8 cellular contexts compared by ENCODE assay signal in the genomic region with DNA sequence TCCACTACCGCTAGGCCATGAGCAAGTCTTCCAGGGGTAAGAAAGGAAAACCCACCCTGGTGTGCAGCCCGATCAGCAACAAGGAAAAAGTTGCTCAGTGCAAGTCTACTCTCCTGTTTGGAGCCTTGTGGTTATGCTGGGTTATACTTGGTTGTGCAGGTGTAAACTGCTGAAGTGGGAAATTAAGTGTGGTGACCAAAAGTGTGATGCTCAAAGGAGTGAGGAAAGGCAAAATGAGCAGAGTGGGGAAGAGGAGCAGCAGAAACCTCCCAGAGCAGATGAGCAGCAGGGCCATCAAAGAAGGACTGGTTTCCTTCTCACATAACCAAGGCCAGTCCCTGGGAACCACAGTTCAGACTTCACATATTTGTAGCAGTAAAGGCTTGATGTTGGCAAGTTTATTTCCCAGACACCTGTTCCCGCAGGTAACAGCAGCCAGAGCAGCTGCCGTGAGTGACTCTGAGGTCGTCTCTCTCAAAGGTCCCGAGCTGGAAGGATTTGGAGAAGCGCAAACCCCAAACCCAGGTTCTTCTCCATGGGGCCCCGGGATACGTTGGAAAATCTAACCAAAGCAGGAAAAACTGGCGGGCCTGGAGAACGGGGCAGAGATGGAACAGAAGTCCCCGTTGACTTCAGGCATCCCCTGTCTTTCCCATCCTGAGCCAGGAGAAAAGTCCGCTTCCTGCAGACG. TPM values are rescaled to one million over a fixed set of nuclear protein-coding genes. Genes with fewer than 3 reads are reported as not detected.
DNase-seq lines count a peak whose midpoint lies in the region; ATAC-seq and TF ChIP-seq lines count a peak whose summit lies in the region.

No MANE protein-coding gene starts in this region.

- peak overlapping the region; percentile 88 for H3K4me3 Mint-ChIP-seq in Caco-2 (ENCODE audit: unreplicated experiment)

- H3K9me2 ChIP-seq in MM.1S (replicated peaks; ENCODE audit: insufficient read depth, low read length), result no peaks in the 10 kb centered on the region

- CTCF ChIA-PET in Caco-2 (lab: Charles Lee), result interaction anchor here (0.9 to 2.6 kb wide), 2 partner anchors 24 to 37 kb away, joined by 4 to 12 read pairs; a partner anchor contains a TSS

- H4K20me1 ChIP-seq in MM.1S (ENCODE audit: insufficient read depth, low read length), result no peaks in the 10 kb centered on the region

- no peak overlapping the region for H2AFZ ChIP-seq in MM.1S (ENCODE audit: low read length)

- H3K36me3 ChIP-seq in Caco-2 (ENCODE audit: control insufficient read depth, insufficient read depth, low read length) (no peaks in the 10 kb centered on the region), MM.1S (replicated peaks; ENCODE audit: insufficient read depth, low read length) (no peaks in the 10 kb centered on the region), ovary (no peaks in the 10 kb centered on the region)

- no peaks in the 10 kb centered on the region for H3K79me2 ChIP-seq in MM.1S (ENCODE audit: low read length)

- no TSS peak for BruUV-seq in Caco-2 (replicated peaks; lab: Mats Ljungman, UMichigan)

- no peaks in the 10 kb centered on the region for H3K27me3 Mint-ChIP-seq in Caco-2 (ENCODE audit: insufficient read depth, unreplicated experiment)

- H3K9ac ChIP-seq in MM.1S (ENCODE audit: low read length), result no peak overlapping the region

- H3K9me3 Mint-ChIP-seq in Caco-2 (ENCODE audit: unreplicated experiment), result no peaks in the 10 kb centered on the region

- peak overlapping the region; percentile 78; the same call in 1 of the 2 replicates for H3K4me2 ChIP-seq in MM.1S (ENCODE audit: low read depth, low read length)

- H3K4me1 ChIP-seq in Caco-2 (peaks cover 24% of the 10 kb centered on the region), MM.1S (ENCODE audit: low read length) (no peaks in the 10 kb centered on the region), ovary (ENCODE audit: insufficient read depth) (peaks cover 3% of the 10 kb centered on the region)

- peak overlapping the region; percentile 81 for H3K27ac Mint-ChIP-seq in Caco-2 (ENCODE audit: unreplicated experiment)

- H3F3A ChIP-seq in MM.1S (ENCODE audit: insufficient read depth, low read length), result no peaks in the 10 kb centered on the region

- H3K36me3 Mint-ChIP-seq in Caco-2 (ENCODE audit: insufficient read depth, unreplicated experiment), result peaks cover 6% of the 10 kb centered on the region

- no peaks in the 10 kb centered on the region for H3K9me3 ChIP-seq in Caco-2
- no peaks in the 10 kb centered on the region for H3K9me3 ChIP-seq in MM.1S (replicated peaks; ENCODE audit: insufficient read depth, low read length)
- no peaks in the 10 kb centered on the region for H3K9me3 ChIP-seq in ovary

- intact Hi-C loops in Caco-2 (cut with micrococcal nuclease; ENCODE audit: unreplicated experiment) (no loop called here), ovary (cut with DNase I) (no loop called here)

- no peaks in the 10 kb centered on the region for H3K27me3 ChIP-seq in Caco-2 (replicated peaks; ENCODE audit: control insufficient read depth, insufficient read depth, low read length)
- H3K27me3 ChIP-seq in MM.1S (replicated peaks; ENCODE audit: insufficient read depth, low read length), result peaks cover 12% of the 10 kb centered on the region
- H3K27me3 ChIP-seq in ovary, result no peaks in the 10 kb centered on the region

- no peak for TF ChIP-seq POLR2A in ovary (IDR thresholded peaks at IDR 0.05)

- POLR2A ChIA-PET in Caco-2 (lab: Charles Lee), result interaction anchor here (0.6 to 1.1 kb wide), 2 partner anchors 13 to 24 kb away, joined by 3 to 4 read pairs; no protein-coding TSS in a partner anchor

- TF ChIP-seq CTCF in Caco-2 (IDR thresholded peaks at IDR 0.05; ENCODE audit: insufficient read depth in 1 of 2, low read depth in 1 of 2, low read length in 1 of 2, severe bottlenecking in 1 of 2, unreplicated experiment in 1 of 2) (no peak), MM.1S (IDR thresholded peaks at IDR 0.05; ENCODE audit: low read length) (no peak), ovary (IDR thresholded peaks at IDR 0.05) (no peak)

- H3K4me3 ChIP-seq in Caco-2 (ENCODE audit: low read depth, low read length) (peak overlapping the region; percentile 85), MM.1S (ENCODE audit: low read length) (peak overlapping the region; percentile 53; the same call in 1 of the 2 replicates), ovary (peak overlapping the region; percentile 88)

- no peak for TF ChIP-seq EP300 in ovary (IDR thresholded peaks at IDR 0.05)

- H3K4me1 Mint-ChIP-seq in Caco-2 (ENCODE audit: low read depth, unreplicated experiment), result peaks cover 21% of the 10 kb centered on the region

- no peak for ATAC-seq in GM18519 (IDR thresholded peaks at IDR 0.05; ENCODE audit: low FRiP score, unreplicated experiment)

- H3K27ac ChIP-seq in MM.1S (ENCODE audit: low read length) (no peak overlapping the region), ovary (peak overlapping the region; percentile 77 to 78)

- 16 to 19% (median 17%) methylated on average over 14 of the region's 14 CpGs for WGBS in ovary, 3 donors

- DNase-seq in Caco-2 (no peak), MM.1S (no peak), epidermal melanocyte (ENCODE audit: insufficient read length, low spot score) (peak; percentile 22), ovary (no peak), NCI-H510A treated with DMSO at 0.1 percent for 48 hours (lab: John Stamatoyannopoulos, UW) (no peak), NCI-H82 (lab: John Stamatoyannopoulos, UW) (no peak)
- no peak for DNase-seq in activated naive CD4-positive, alpha-beta T cell (lab: John Stamatoyannopoulos, UW)

RNA-seq across cellular contexts. Expression of a gene that starts 0.6 kb away (rescaled TPM):
- total RNA-seq in Caco-2 (2022) (35.5 and 36.0 TPM in 2 replicates), ovary (10 to 100 TPM; 19.6 to 47.8 (median 36.9) TPM)
- polyA plus RNA-seq in ovary, result 10 to 100 TPM; 14.3 to 28.4 TPM

RNA-seq across cellular contexts. Expression of a gene that starts 37.0 kb away (rescaled TPM):
- total RNA-seq in Caco-2 (2022) (15.8 and 17.2 TPM in 2 replicates), ovary (10 to 100 TPM; 12.6 to 25.8 (median 17.2) TPM)
- polyA plus RNA-seq in ovary, result 10 to 100 TPM in 1 of 2 donors, 1 to 10 TPM in 1; 8.7 to 19.3 TPM

RNA-seq across cellular contexts. Expression of a gene that starts 43.3 kb away (rescaled TPM):
- total RNA-seq in Caco-2 (2022) (2.6 and 4.5 TPM in 2 replicates), ovary (1 to 10 TPM; 1.7 to 6.5 (median 5.7) TPM)
- 1 to 10 TPM; 8.9 to 9.3 TPM for polyA plus RNA-seq in ovary
